1 cellular context compared by ENCODE assay signal in the genomic region with DNA sequence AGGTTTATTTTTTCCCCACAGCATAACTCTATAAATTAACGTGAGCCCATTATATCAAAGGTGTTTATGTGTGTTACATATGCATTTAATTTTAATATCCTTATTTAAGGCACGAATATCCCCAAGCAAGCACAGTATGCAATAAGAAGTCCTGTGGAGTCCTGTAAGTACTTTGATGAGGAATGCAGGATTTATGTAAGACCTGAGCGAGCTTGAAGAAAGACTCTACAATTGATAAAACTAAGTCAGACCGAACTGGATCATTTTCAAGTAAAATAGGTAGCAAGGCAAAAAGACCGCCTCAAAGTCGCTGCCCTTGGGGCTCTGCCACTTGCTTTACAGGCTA.
TF ChIP-seq lines count a peak whose summit lies in the region.

No MANE protein-coding gene starts in this region.

TF ChIP-seq in endothelial cell of umbilical vein, 7 proteins besides CTCF, POLR2A, EP300 and RAD21:
- TF ChIP-seq FOS (IDR thresholded peaks at IDR 0.05; ENCODE audit: borderline replicate concordance, insufficient read depth, low read length) (no peak), EZH2 (IDR thresholded peaks at IDR 0.05; ENCODE audit: borderline replicate concordance, low read depth, low read length, severe bottlenecking) (no peak)
